8 cellular contexts compared by ENCODE assay signal in genomic region chr12:31324845-31325523, GRCh38. TPM values are rescaled to one million over a fixed set of nuclear protein-coding genes. Genes with fewer than 3 reads are reported as not detected.
DNase-seq lines count a peak whose midpoint lies in the region; ATAC-seq and TF ChIP-seq lines count a peak whose summit lies in the region.

No MANE protein-coding gene starts in this region.

- no peaks in the 10 kb centered on the region for H3K9me3 ChIP-seq in skeletal muscle satellite cell (replicated peaks; ENCODE audit: low read length)

- DNase-seq in 8988T = peak; percentile 52
- peak in 4 of 5 experiments; percentile 16 to 66 (median 26) for DNase-seq in T-helper 2 cell
- DNase-seq in astrocyte of the spinal cord (ENCODE audit: low read depth, low spot score) = peak; percentile 71

- H3K4me2 ChIP-seq in KMS-11 = peak overlapping the region; percentile 100
- H3K4me2 ChIP-seq in skeletal muscle satellite cell (ENCODE audit: low read length) = peak overlapping the region; percentile 95

- H3K4me3 ChIP-seq in KMS-11 (IDR thresholded peaks at IDR 0.05; ENCODE audit: insufficient read depth, low read depth, low read length) (no peak overlapping the region), astrocyte of the spinal cord (ENCODE audit: low read depth, low read length) (peak overlapping the region; percentile 87), iPS-11a (ENCODE audit: low read depth, low read length) (peak overlapping the region; percentile 99), skeletal muscle satellite cell (ENCODE audit: low read length) (peak overlapping the region; percentile 92)

- H3K79me2 ChIP-seq in KMS-11 (ENCODE audit: insufficient read depth, low read depth) = peaks cover 58% of the 10 kb centered on the region

- peaks cover 38% of the 10 kb centered on the region for H3K4me1 ChIP-seq in KMS-11 (ENCODE audit: low read depth, poor library complexity, severe bottlenecking)
- peaks cover 21% of the 10 kb centered on the region for H3K4me1 ChIP-seq in skeletal muscle satellite cell (ENCODE audit: control insufficient read depth, insufficient read depth, low read length)

- peaks cover 32% of the 10 kb centered on the region for H4K20me1 ChIP-seq in KMS-11 (ENCODE audit: insufficient read depth)

- H3K36me3 ChIP-seq in KMS-11 (ENCODE audit: insufficient read depth) (no peaks in the 10 kb centered on the region), skeletal muscle satellite cell (ENCODE audit: insufficient read depth, low read length) (no peaks in the 10 kb centered on the region)

- H3K27ac ChIP-seq in KMS-11 = peak overlapping the region; percentile 97

- ATAC-seq in GM18907 (IDR thresholded peaks at IDR 0.05; ENCODE audit: unreplicated experiment) (peak; percentile 9), GM18861 (IDR thresholded peaks at IDR 0.05; ENCODE audit: unreplicated experiment) (no peak)

- in situ Hi-C loops in astrocyte of the spinal cord (cut with HindIII; ENCODE audit: low sequenced_read_pairs) = no loop called here

- H3K9ac ChIP-seq in KMS-11 (peak overlapping the region; percentile 97), skeletal muscle satellite cell (ENCODE audit: low read depth, low read length) (peak overlapping the region; percentile 86)

- TF ChIP-seq CTCF in KMS-11 (conservative IDR thresholded peaks at IDR 0.05; ENCODE audit: low read depth, low read length) (no peak), astrocyte of the spinal cord (IDR thresholded peaks at IDR 0.05; ENCODE audit: low read depth, low read length) (no peak)

- peak overlapping the region; percentile 48 for H2AFZ ChIP-seq in KMS-11 (ENCODE audit: low read depth)

- no peaks in the 10 kb centered on the region for H3K27me3 ChIP-seq in KMS-11 (ENCODE audit: insufficient read depth, low read depth)
- peaks cover 7% of the 10 kb centered on the region for H3K27me3 ChIP-seq in skeletal muscle satellite cell (ENCODE audit: control insufficient read depth, insufficient read depth, low read length)

RNA-seq across cellular contexts. Expression of gene SINHCAF, which starts 1.0 kb away (rescaled TPM):
- total RNA-seq in skeletal muscle satellite cell (2012; rRNA removed) = 31.5 and 46.9 TPM in 2 replicates
